ENCODE assay signal across 29 cellular contexts in the genomic region with DNA sequence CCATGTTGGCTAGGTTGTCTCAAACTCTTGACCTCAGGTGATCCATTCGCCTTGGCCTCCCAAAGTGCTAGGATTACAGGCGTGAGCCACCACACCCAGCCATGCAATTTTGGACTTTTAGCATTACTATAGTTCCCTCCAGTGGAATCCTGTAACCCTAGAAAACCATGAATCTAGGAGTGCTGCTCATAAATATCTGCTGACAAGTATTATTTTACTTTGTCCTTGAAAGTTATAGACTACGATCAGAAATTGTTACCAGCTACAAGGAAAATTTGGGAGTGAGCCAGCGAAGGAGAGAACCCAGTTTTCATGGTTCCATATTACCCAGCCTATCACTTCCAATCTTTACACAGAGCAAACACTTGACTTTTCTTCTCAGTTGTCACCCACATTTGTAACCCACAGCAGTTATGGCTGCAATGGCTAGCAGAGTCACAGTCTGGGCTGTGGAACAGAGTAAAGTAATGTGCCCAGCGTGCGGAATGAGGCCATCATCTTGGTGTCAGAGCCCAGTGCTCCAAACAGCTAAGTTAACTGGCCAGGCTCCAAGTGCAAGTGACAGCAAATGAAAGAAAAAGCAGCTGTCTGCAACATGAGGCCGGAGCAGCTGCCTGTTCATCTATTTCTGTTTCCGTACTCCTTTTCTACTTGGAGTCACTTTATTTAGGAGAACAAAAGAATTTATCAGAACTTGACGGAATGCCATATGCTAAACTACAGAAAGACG. TPM values are rescaled to one million over a fixed set of nuclear protein-coding genes. Genes with fewer than 3 reads are reported as not detected.
DNase-seq lines count a peak whose midpoint lies in the region; ATAC-seq and TF ChIP-seq lines count a peak whose summit lies in the region.
"Had no signal": no experiment of that assay in that cellular context is flagged by ENCODE, and none has a peak within 500 bp of the region (broad histone marks: within the 10 kb centered on the region; RNA-seq: fewer than 3 reads in every experiment).

No MANE protein-coding gene starts in this region.

- no peaks in the 10 kb centered on the region for H3K9me3 Mint-ChIP-seq in nephron
- H3K9me3 Mint-ChIP-seq in T-helper 2 cell treated with Interferon-gamma antibody and Interleukin-4, amounts not matched to agents 5 μg/mL and 100 μg/mL, for 36 hours = no peaks in the 10 kb centered on the region
- H3K9me3 Mint-ChIP-seq: activated T-helper 17 cell treated with anti-CD3 and anti-CD28 coated beads, Interleukin-2, amount 50 U/mL, for 72 hours; naive B cell had no signal

- 63 to 72% methylated on average over 10 of the region's 10 CpGs for WGBS in heart right ventricle, 2 donors

- no peak for TF ChIP-seq CTCF in heart right ventricle (IDR thresholded peaks at IDR 0.05)
- TF ChIP-seq CTCF in nephron (IDR thresholded peaks at IDR 0.05; ENCODE audit: unreplicated experiment in 3 of 3) = no peak

- H3K4me3 Mint-ChIP-seq in nephron = peak overlapping the region in 1 of 3 experiments; percentile 29
- H3K4me3 Mint-ChIP-seq in T-helper 2 cell treated with Interferon-gamma antibody and Interleukin-4, amounts not matched to agents 5 μg/mL and 100 μg/mL, for 36 hours = no peak overlapping the region
- H3K4me3 Mint-ChIP-seq: activated CD8-positive, alpha-beta T cell treated with anti-CD3 and anti-CD28 coated beads, Interleukin-2, amount 10 ng/mL, durations not matched to agents 7 days and 5 days; activated T-helper 17 cell treated with anti-CD3 and anti-CD28 coated beads, Interleukin-2, amount 50 U/mL, for 72 hours; naive B cell had no signal

- H3K4me1 ChIP-seq in SJCRH30 = peaks cover 18% of the 10 kb centered on the region
- peaks cover 0 to 16% (median 0%) of the 10 kb centered on the region in 9 donors for H3K4me1 ChIP-seq in heart right ventricle
- H3K4me1 ChIP-seq: gastroesophageal sphincter, stomach, tibial nerve had no signal

- no peaks in the 10 kb centered on the region for H3K27me3 Mint-ChIP-seq in nephron (ENCODE audit: low read depth)
- H3K27me3 Mint-ChIP-seq in T-helper 2 cell treated with Interferon-gamma antibody and Interleukin-4, amounts not matched to agents 5 μg/mL and 100 μg/mL, for 36 hours (ENCODE audit: low read depth) = no peaks in the 10 kb centered on the region
- H3K27me3 Mint-ChIP-seq: activated T-helper 17 cell treated with anti-CD3 and anti-CD28 coated beads, Interleukin-2, amount 50 U/mL, for 72 hours; naive B cell had no signal

- no peaks in the 10 kb centered on the region for H3K27me3 ChIP-seq in SJCRH30
- H3K27me3 ChIP-seq in heart right ventricle = no peaks in the 10 kb centered on the region
- H3K27me3 ChIP-seq: dorsolateral prefrontal cortex, gastroesophageal sphincter, stomach, tibial nerve had no signal

- peaks cover 73% of the 10 kb centered on the region for H3K36me3 ChIP-seq in SJCRH30
- peaks cover 5 to 100% (median 66%) of the 10 kb centered on the region in 9 donors for H3K36me3 ChIP-seq in heart right ventricle

- DNase-seq in SJCRH30 = peak; percentile 87 to 93
- DNase-seq in heart right ventricle = peak; percentile 18 to 66
- DNase-seq in substantia nigra (lab: John Stamatoyannopoulos, UW) = peak in 31 of 49 donors; percentile 0 to 73 (median 28)
- no peak for DNase-seq in T-helper 2 cell treated with Interferon-gamma antibody and Interleukin-4, amounts not matched to agents 5 μg/mL and 100 μg/mL, for 36 hours (ENCODE audit: low spot score)
- DNase-seq in T-helper 2 cell = no peak
- DNase-seq: activated CD4-positive, alpha-beta T cell treated with anti-CD3 and anti-CD28 coated beads for 4 hours; activated CD8-positive, alpha-beta T cell treated with anti-CD3 and anti-CD28 coated beads, Interleukin-2, amount 10 ng/mL, durations not matched to agents 7 days and 5 days; activated naive CD4-positive, alpha-beta T cell treated with anti-CD3 and anti-CD28 coated beads, Interleukin-2, amount 50 U/mL, for 16 hours; amniotic stem cell; COR-L47; mesendoderm; naive B cell; NCI-H2107; NCI-H345; PC-9; SHP77; stimulated activated CD4-positive, alpha-beta T cell treated with anti-CD3 and anti-CD28 coated beads, Interleukin-12 subunit alpha, Interleukin-12 subunit beta, amount 100 ng/mL, for 4 hours; stimulated activated CD4-positive, alpha-beta T cell treated with anti-CD3 and anti-CD28 coated beads, Interleukin-4, amount 100 ng/mL, for 1 hour; stomach; WERI-Rb-1 had no signal

- no peak for TF ChIP-seq POLR2A in GM18505 (IDR thresholded peaks at IDR 0.05; ENCODE audit: borderline replicate concordance, extremely low read depth, insufficient read depth, insufficient read length)

- peaks cover 71% of the 10 kb centered on the region for H3K36me3 Mint-ChIP-seq in nephron (ENCODE audit: low read depth)
- peaks cover 39% of the 10 kb centered on the region for H3K36me3 Mint-ChIP-seq in T-helper 2 cell treated with Interferon-gamma antibody and Interleukin-4, amounts not matched to agents 5 μg/mL and 100 μg/mL, for 36 hours (ENCODE audit: low read depth)

- no peak overlapping the region for H3K4me3 ChIP-seq in SJCRH30
- no peak overlapping the region for H3K4me3 ChIP-seq in heart right ventricle
- H3K4me3 ChIP-seq: dorsolateral prefrontal cortex, gastroesophageal sphincter, PC-9, stomach, tibial nerve had no signal

- peak overlapping the region; percentile 86 to 91 (median 87) for H3K27ac Mint-ChIP-seq in nephron
- no peak overlapping the region for H3K27ac Mint-ChIP-seq in T-helper 2 cell treated with Interferon-gamma antibody and Interleukin-4, amounts not matched to agents 5 μg/mL and 100 μg/mL, for 36 hours
- H3K27ac Mint-ChIP-seq: activated CD8-positive, alpha-beta T cell treated with anti-CD3 and anti-CD28 coated beads, Interleukin-2, amount 10 ng/mL, durations not matched to agents 7 days and 5 days; activated T-helper 17 cell treated with anti-CD3 and anti-CD28 coated beads, Interleukin-2, amount 50 U/mL, for 72 hours had no signal

- ATAC-seq in heart right ventricle (peak; percentile 44 to 84 (median 75)), GM18505 (IDR thresholded peaks at IDR 0.05; ENCODE audit: unreplicated experiment) (no peak)
- ATAC-seq: activated CD8-positive, alpha-beta T cell treated with anti-CD3 and anti-CD28 coated beads, Interleukin-2, amount 10 ng/mL, durations not matched to agents 7 days and 5 days; activated T-helper 17 cell treated with anti-CD3 and anti-CD28 coated beads, Interleukin-2, amount 50 U/mL, for 72 hours; gastroesophageal sphincter; HCT116; left lobe of liver had no signal

- H3K27ac ChIP-seq in SJCRH30 = peak overlapping the region; percentile 82
- peak overlapping the region; percentile 33 to 85 (median 73) for H3K27ac ChIP-seq in heart right ventricle
- H3K27ac ChIP-seq in substantia nigra (ENCODE audit: low read depth, low read length, poor library complexity, severe bottlenecking) = no peak overlapping the region
- H3K27ac ChIP-seq: C4-2B, gastroesophageal sphincter, PC-9, stomach, tibial nerve, WERI-Rb-1 had no signal

- H3K9me3 ChIP-seq in SJCRH30 (replicated peaks) (no peaks in the 10 kb centered on the region), heart right ventricle (no peaks in the 10 kb centered on the region)
- H3K9me3 ChIP-seq: gastroesophageal sphincter, stomach, tibial nerve had no signal

- intact Hi-C loops in heart right ventricle (cut with DNase I) = no loop called here

- H3K4me1 Mint-ChIP-seq in nephron = peaks cover 6% of the 10 kb centered on the region
- peaks cover 5% of the 10 kb centered on the region for H3K4me1 Mint-ChIP-seq in T-helper 2 cell treated with Interferon-gamma antibody and Interleukin-4, amounts not matched to agents 5 μg/mL and 100 μg/mL, for 36 hours (ENCODE audit: low read depth)
- H3K4me1 Mint-ChIP-seq: activated T-helper 17 cell treated with anti-CD3 and anti-CD28 coated beads, Interleukin-2, amount 50 U/mL, for 72 hours; naive B cell had no signal

RNA-seq across cellular contexts. Expression of a gene that starts 29.9 kb away (rescaled TPM):
- 36.1 and 37.7 TPM in 2 replicates for total RNA-seq in SJCRH30 (2014; rRNA removed; shearing (Covaris generic))
- 10 to 100 TPM; 16.3 to 20.8 (median 17.8) TPM for total RNA-seq in heart right ventricle
- polyA plus RNA-seq in heart right ventricle = 10 to 100 TPM; 14.5 to 22.8 TPM

RNA-seq across cellular contexts. Expression of a gene that starts 49.1 kb away (rescaled TPM):
- 76.3 and 92.0 TPM in 2 replicates for total RNA-seq in SJCRH30 (2014; rRNA removed; shearing (Covaris generic))
- 10 to 100 TPM; 23.4 to 33.7 (median 28.6) TPM for total RNA-seq in heart right ventricle
- polyA plus RNA-seq in heart right ventricle = 10 to 100 TPM in 1 of 2 donors, 1 to 10 TPM in 1; 9.1 to 10.2 TPM

Comparison
In these comparisons a context has a peak if more than half of its experiments do, and no peak if none do; other contexts are left out.
1. DNase-seq: peak in SJCRH30 (2 of 2), heart right ventricle (2 of 2) and substantia nigra (31 of 49); none in T-helper 2 cell treated with Interferon-gamma antibody and Interleukin-4, amounts not matched to agents 5 μg/mL and 100 μg/mL, for 36 hours (single experiment) and T-helper 2 cell (0 of 5).